Comparison of ENCODE assay signal across 8 cellular contexts in the genomic region with DNA sequence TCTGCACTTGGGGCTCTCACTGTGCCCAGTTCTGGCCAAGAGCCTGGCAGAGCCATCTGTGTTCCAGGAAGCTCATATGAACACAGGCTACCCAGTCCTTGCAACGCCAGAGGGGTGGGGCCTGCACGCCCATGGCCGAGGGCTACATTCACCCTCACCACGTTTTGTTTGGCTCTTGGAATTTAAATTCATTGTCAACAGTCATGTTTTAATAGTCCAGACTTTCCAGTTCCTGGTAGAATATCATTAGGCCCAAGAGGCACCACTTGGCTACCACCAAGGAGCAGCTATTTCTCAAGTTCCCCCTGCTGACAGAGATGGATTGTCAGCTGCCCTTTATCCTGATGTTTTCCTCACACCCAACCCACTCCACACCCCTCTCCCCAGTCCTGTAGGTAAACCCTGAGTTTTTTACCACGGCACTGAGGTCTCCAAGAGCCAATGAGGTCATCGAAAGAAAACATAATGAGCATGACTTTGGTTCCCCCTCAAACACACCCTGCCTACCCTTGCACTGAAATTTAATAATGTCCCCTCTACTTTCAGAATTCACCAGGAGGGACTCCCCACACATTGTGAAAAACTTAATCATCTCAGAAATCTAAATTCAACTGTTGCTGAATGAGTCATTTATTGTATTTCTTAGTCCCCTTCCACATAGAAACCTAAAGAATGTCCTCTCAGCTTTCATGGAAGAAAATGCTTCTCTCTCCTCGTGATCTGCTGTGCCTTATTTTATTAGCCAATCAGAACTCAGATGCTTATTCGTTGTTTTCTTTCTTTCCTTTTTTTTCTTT.
A peak's percentile ranks its signal among the peaks of the same experiment; 100 is the strongest.
DNase-seq lines count a peak whose midpoint lies in the region; ATAC-seq, FAIRE-seq and TF ChIP-seq lines count a peak whose summit lies in the region.

No MANE protein-coding gene starts in this region.

- H3K4me3 ChIP-seq in A549 (no peak overlapping the region), SK-N-MC (no peak overlapping the region)

- H3K36me3 Mint-ChIP-seq in CD14-positive monocyte: no peaks in the 10 kb centered on the region

- TF ChIP-seq RAD21 in A549 (conservative IDR thresholded peaks at IDR 0.05 in 1 of 2, IDR thresholded peaks at IDR 0.05 in 1 of 2): no peak

- POLR2A ChIA-PET in A549 (lab: Yijun Ruan, JAX): no interaction called here

- TF ChIP-seq POLR2A in A549 (IDR thresholded peaks at IDR 0.05; ENCODE audit: low read length): no peak

- H3K4me1 ChIP-seq in A549: peaks cover 16% of the 10 kb centered on the region

- no peak for FAIRE-seq in A549 (lab: Jason Lieb, UNC)

- H3K9me3 Mint-ChIP-seq in CD14-positive monocyte: peaks cover 0 to 9% (median 2%) of the 10 kb centered on the region in 7 donors

- peaks cover 4% of the 10 kb centered on the region for H3K4me1 Mint-ChIP-seq in CD14-positive monocyte

- no peaks in the 10 kb centered on the region for H3K9me3 ChIP-seq in A549
- H3K9me3 ChIP-seq in SK-N-MC (ENCODE audit: low read depth, low read length): no peaks in the 10 kb centered on the region

- 40% methylated on average over 8 of the region's 8 CpGs for WGBS in A549 (ENCODE audit: missing lambda C conversion rate)

- TF ChIP-seq CTCF in A549 (IDR thresholded peaks at IDR 0.05): no peak
- no peak for TF ChIP-seq CTCF in CD14-positive monocyte (IDR thresholded peaks at IDR 0.05)

- intact Hi-C loops in head of caudate nucleus (cut with DNase I) (no loop called here), CD14-positive monocyte (cut with micrococcal nuclease) (no loop called here)

- H3K4me2 ChIP-seq in A549: peak overlapping the region; percentile 21; the same call in 1 of the 3 replicates

- H3K27ac ChIP-seq in A549: 0 out of 6 replicates have a peak overlapping the region, but pooled peaks of 1 of the 2 experiments have one; percentile 4
- peak overlapping the region; percentile 85 for H3K27ac ChIP-seq in SK-N-MC

- ATAC-seq in A549: peak; percentile 51 to 69; a peak in 5 of 6 replicates
- peak; percentile 63 for ATAC-seq in GM18861 (IDR thresholded peaks at IDR 0.05; ENCODE audit: unreplicated experiment)
- no peak for ATAC-seq in HG03025 (IDR thresholded peaks at IDR 0.05; ENCODE audit: low FRiP score, unreplicated experiment)

- no peaks in the 10 kb centered on the region for H3K36me3 ChIP-seq in SK-N-MC (ENCODE audit: insufficient read depth, low read length)

- H3K4me3 Mint-ChIP-seq in CD14-positive monocyte: no peak overlapping the region

- CTCF ChIA-PET in A549 (lab: Yijun Ruan, JAX): interaction anchor here (0.6 to 1.0 kb wide), 2 partner anchors 62 to 645 kb away, joined by 3 read pairs; no protein-coding TSS in a partner anchor

- no peak overlapping the region for H3K9ac ChIP-seq in SK-N-MC (ENCODE audit: insufficient read length)

- no peak for TF ChIP-seq EP300 in A549 (IDR thresholded peaks at IDR 0.05)

- no peak overlapping the region for H3K27ac Mint-ChIP-seq in CD14-positive monocyte

- peaks cover 4 to 12% (median 5%) of the 10 kb centered on the region in 3 donors for H3K27me3 Mint-ChIP-seq in CD14-positive monocyte (ENCODE audit: low read depth in 3 of 3)

- DNase-seq in A549 (ENCODE audit: low read depth in 1 of 2, low spot score in 1 of 2) (peak in 1 of 2 experiments; percentile 26), SK-N-MC (ENCODE audit: low read depth, low spot score) (no peak), head of caudate nucleus (peak in 34 of 42 donors; percentile 16 to 76 (median 46)), SKM-1 treated with dmso at 0.1 percent for 144 hours (lab: John Stamatoyannopoulos, UW; ENCODE audit: unreplicated experiment) (no peak), NCI-H2171 treated with DMSO at 0.1 percent for 48 hours (lab: John Stamatoyannopoulos, UW) (no peak), CD14-positive monocyte (ENCODE audit: low spot score) (no peak)

TF ChIP-seq in A549, 52 proteins besides CTCF, POLR2A, EP300 and RAD21:
- TF ChIP-seq POLR2AphosphoS2 (conservative IDR thresholded peaks at IDR 0.05; ENCODE audit: low read length) (no peak), HOXB5 (CRISPR knock-in tag; IDR thresholded peaks at IDR 0.05) (0 out of 2 replicates have a peak, but pooled peaks have one; percentile 26), FOSL2 (IDR thresholded peaks at IDR 0.05) (no peak), FOSL2 (CRISPR knock-in tag; IDR thresholded peaks at IDR 0.05) (0 out of 2 replicates have a peak, but pooled peaks have one; percentile 22)

Comparison
In these comparisons a context has a peak if more than half of its experiments do, and no peak if none do; other contexts are left out.
1. DNase-seq: peak in head of caudate nucleus (34 of 42); none in SK-N-MC (single experiment), SKM-1 treated with dmso at 0.1 percent for 144 hours (single experiment), NCI-H2171 treated with DMSO at 0.1 percent for 48 hours (single experiment) and CD14-positive monocyte (single experiment).